Comparison of ENCODE assay signal across 1 cellular context in the genomic region with DNA sequence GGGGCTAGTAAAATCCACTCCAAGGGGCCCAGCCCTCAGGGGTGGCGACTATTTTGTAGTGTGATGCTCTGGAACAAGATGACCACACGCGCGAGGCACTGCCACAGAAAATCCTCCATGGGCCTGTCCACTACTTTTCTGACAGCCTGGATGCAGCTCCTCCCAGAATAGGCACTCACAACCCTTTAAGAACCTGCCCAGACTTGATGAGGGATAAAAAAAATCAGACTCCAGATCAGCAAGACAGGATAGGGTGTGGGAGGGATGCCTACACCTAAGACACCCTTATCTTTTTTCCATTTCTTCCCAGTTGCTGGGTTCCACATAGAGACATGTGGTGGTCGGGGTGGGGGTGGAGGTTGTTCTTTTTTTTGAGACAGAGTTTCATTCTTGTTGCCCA.
TF ChIP-seq lines count a peak whose summit lies in the region.

No MANE protein-coding gene starts in this region.

TF ChIP-seq in K562, 482 proteins besides CTCF, POLR2A, EP300 and RAD21:
- TF ChIP-seq EGR1 (conservative IDR thresholded peaks at IDR 0.05), result no peak
- TF ChIP-seq PPARD (CRISPR knock-in tag; IDR thresholded peaks at IDR 0.05), result no peak
- no peak for TF ChIP-seq EP400 (IDR thresholded peaks at IDR 0.05)
- no peak for TF ChIP-seq BRD4 (IDR thresholded peaks at IDR 0.05)
- no peak for TF ChIP-seq FIP1L1 (IDR thresholded peaks at IDR 0.05; ENCODE audit: low read depth, low read length, poor library complexity, severe bottlenecking)
- TF ChIP-seq PYGO2 (tag; IDR thresholded peaks at IDR 0.05), result no peak
- no peak for TF ChIP-seq MCM3 (IDR thresholded peaks at IDR 0.05)
- TF ChIP-seq, protein P1, sequence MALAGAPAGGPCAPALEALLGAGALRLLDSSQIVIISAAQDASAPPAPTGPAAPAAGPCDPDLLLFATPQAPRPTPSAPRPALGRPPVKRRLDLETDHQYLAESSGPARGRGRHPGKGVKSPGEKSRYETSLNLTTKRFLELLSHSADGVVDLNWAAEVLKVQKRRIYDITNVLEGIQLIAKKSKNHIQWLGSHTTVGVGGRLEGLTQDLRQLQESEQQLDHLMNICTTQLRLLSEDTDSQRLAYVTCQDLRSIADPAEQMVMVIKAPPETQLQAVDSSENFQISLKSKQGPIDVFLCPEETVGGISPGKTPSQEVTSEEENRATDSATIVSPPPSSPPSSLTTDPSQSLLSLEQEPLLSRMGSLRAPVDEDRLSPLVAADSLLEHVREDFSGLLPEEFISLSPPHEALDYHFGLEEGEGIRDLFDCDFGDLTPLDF (CRISPR knock-in tag; IDR thresholded peaks at IDR 0.05), result no peak
- TF ChIP-seq, protein P2, sequence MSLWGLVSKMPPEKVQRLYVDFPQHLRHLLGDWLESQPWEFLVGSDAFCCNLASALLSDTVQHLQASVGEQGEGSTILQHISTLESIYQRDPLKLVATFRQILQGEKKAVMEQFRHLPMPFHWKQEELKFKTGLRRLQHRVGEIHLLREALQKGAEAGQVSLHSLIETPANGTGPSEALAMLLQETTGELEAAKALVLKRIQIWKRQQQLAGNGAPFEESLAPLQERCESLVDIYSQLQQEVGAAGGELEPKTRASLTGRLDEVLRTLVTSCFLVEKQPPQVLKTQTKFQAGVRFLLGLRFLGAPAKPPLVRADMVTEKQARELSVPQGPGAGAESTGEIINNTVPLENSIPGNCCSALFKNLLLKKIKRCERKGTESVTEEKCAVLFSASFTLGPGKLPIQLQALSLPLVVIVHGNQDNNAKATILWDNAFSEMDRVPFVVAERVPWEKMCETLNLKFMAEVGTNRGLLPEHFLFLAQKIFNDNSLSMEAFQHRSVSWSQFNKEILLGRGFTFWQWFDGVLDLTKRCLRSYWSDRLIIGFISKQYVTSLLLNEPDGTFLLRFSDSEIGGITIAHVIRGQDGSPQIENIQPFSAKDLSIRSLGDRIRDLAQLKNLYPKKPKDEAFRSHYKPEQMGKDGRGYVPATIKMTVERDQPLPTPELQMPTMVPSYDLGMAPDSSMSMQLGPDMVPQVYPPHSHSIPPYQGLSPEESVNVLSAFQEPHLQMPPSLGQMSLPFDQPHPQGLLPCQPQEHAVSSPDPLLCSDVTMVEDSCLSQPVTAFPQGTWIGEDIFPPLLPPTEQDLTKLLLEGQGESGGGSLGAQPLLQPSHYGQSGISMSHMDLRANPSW (CRISPR knock-in tag; IDR thresholded peaks at IDR 0.05), result no peak
- no peak for TF ChIP-seq YY1 (IDR thresholded peaks at IDR 0.05; ENCODE audit: borderline replicate concordance in 1 of 3, control insufficient read depth in 1 of 3, extremely low read depth in 1 of 3, insufficient read depth in 3 of 3, insufficient read length in 1 of 3, insufficient replicate concordance in 2 of 3, low read depth in 1 of 3, low read length in 2 of 3)
- no peak for TF ChIP-seq POU5F1 (IDR thresholded peaks at IDR 0.05; ENCODE audit: borderline replicate concordance, low read depth, low read length, partially characterized antibody)
- TF ChIP-seq ZC3H4 (CRISPR knock-in tag; IDR thresholded peaks at IDR 0.05; ENCODE audit: borderline replicate concordance), result no peak
- no peak for TF ChIP-seq ZNF146 (CRISPR knock-in tag; IDR thresholded peaks at IDR 0.05; ENCODE audit: unreplicated experiment)
- TF ChIP-seq RNF2 (IDR thresholded peaks at IDR 0.05), result no peak
- no peak for TF ChIP-seq NEUROD1 (IDR thresholded peaks at IDR 0.05; ENCODE audit: borderline replicate concordance, low read depth, low read length, partially characterized antibody)
- no peak for TF ChIP-seq TRIM24 (IDR thresholded peaks at IDR 0.05)
- TF ChIP-seq SMAD3 (CRISPR knock-in tag; conservative IDR thresholded peaks at IDR 0.05), result no peak
